6 cellular contexts compared by ENCODE assay signal in genomic region chr19:10112037-10112751, GRCh38. TPM values are rescaled to one million over a fixed set of nuclear protein-coding genes. Genes with fewer than 3 reads are reported as not detected.
A peak's percentile ranks its signal among the peaks of the same experiment; 100 is the strongest.
DNase-seq lines count a peak whose midpoint lies in the region; ATAC-seq and TF ChIP-seq lines count a peak whose summit lies in the region.

No MANE protein-coding gene starts in this region.

- H3K9me3 Mint-ChIP-seq in activated T-cell treated with anti-CD3 and anti-CD28 coated beads, Interleukin-2, amount 50 U/mL, for 24 hours, result no peaks in the 10 kb centered on the region

- no peaks in the 10 kb centered on the region for H3K27me3 Mint-ChIP-seq in activated T-cell treated with anti-CD3 and anti-CD28 coated beads, Interleukin-2, amount 50 U/mL, for 24 hours

- no peak for TF ChIP-seq CTCF in suprapubic skin (IDR thresholded peaks at IDR 0.05)

- no peaks in the 10 kb centered on the region for H3K9me3 ChIP-seq in suprapubic skin

- WGBS in suprapubic skin, result 52% methylated on average over 18 of the region's 23 CpGs

- ATAC-seq in HG03565 (IDR thresholded peaks at IDR 0.05; ENCODE audit: unreplicated experiment), result no peak

- H3K4me3 Mint-ChIP-seq in activated T-cell treated with anti-CD3 and anti-CD28 coated beads, Interleukin-2, amount 50 U/mL, for 24 hours, result peak overlapping the region; percentile 94

- H3K27ac Mint-ChIP-seq in activated T-cell treated with anti-CD3 and anti-CD28 coated beads, Interleukin-2, amount 50 U/mL, for 24 hours, result peak overlapping the region; percentile 97

- TF ChIP-seq POLR2A in suprapubic skin (IDR thresholded peaks at IDR 0.05), result no peak

- no peaks in the 10 kb centered on the region for H3K27me3 ChIP-seq in suprapubic skin

- peaks cover 81% of the 10 kb centered on the region for H3K4me1 Mint-ChIP-seq in activated T-cell treated with anti-CD3 and anti-CD28 coated beads, Interleukin-2, amount 50 U/mL, for 24 hours (ENCODE audit: low read depth)

- peaks cover 19% of the 10 kb centered on the region for H3K4me1 ChIP-seq in suprapubic skin

- no peak overlapping the region for H3K4me3 ChIP-seq in suprapubic skin

- peaks cover 77% of the 10 kb centered on the region for H3K36me3 ChIP-seq in suprapubic skin

- H3K36me3 Mint-ChIP-seq in activated T-cell treated with anti-CD3 and anti-CD28 coated beads, Interleukin-2, amount 50 U/mL, for 24 hours (ENCODE audit: low read depth), result peaks cover 95% of the 10 kb centered on the region

- DNase-seq in Kasumi-1 (lab: John Stamatoyannopoulos, UW) (peak; percentile 53 to 54), suprapubic skin (ENCODE audit: low spot score in 2 of 2) (no peak), NCI-H1048 (lab: John Stamatoyannopoulos, UW) (no peak)
- peak; percentile 79 for DNase-seq in activated T-cell treated with anti-CD3 and anti-CD28 coated beads, Interleukin-2, amount 50 U/mL, for 24 hours
- DNase-seq in stimulated activated CD4-positive, alpha-beta T cell treated with anti-CD3 and anti-CD28 coated beads, Interleukin-15, amount 100 ng/mL, for 24 hours, result peak; percentile 82

- no peak overlapping the region for H3K27ac ChIP-seq in suprapubic skin

- no peak for TF ChIP-seq EP300 in suprapubic skin (IDR thresholded peaks at IDR 0.05)

RNA-seq across cellular contexts. Expression of gene P2RY11, which starts 0.7 kb away (rescaled TPM):
- 10 to 100 TPM; 16.4 to 32.9 (median 19.9) TPM for total RNA-seq in suprapubic skin

RNA-seq across cellular contexts. Expression of gene PPAN, which starts 6.0 kb away (rescaled TPM):
- 10 to 100 TPM; 41.9 to 55.1 (median 46.8) TPM for total RNA-seq in suprapubic skin

RNA-seq across cellular contexts. Expression of gene EIF3G, which starts 7.5 kb away (rescaled TPM):
- 100 to 1,000 TPM; 211 to 315 (median 225) TPM for total RNA-seq in suprapubic skin

RNA-seq across cellular contexts. Expression of gene ANGPTL6, which starts 9.7 kb away (rescaled TPM):
- total RNA-seq in suprapubic skin, result 1 to 10 TPM in 1 of 4 donors, under 1 TPM in 2, not detected in 1; 0.38 to 1.1 (median 0.42) TPM

RNA-seq across cellular contexts. Expression of gene SHFL, which starts 26.1 kb away (rescaled TPM):
- total RNA-seq in suprapubic skin, result 10 to 100 TPM; 11.8 to 26.7 (median 22.3) TPM

Comparison
In these comparisons a context has a peak if more than half of its experiments do, and no peak if none do; other contexts are left out.
1. DNase-seq: peak in Kasumi-1 (2 of 2), activated T-cell treated with anti-CD3 and anti-CD28 coated beads, Interleukin-2, amount 50 U/mL, for 24 hours (single experiment) and stimulated activated CD4-positive, alpha-beta T cell treated with anti-CD3 and anti-CD28 coated beads, Interleukin-15, amount 100 ng/mL, for 24 hours (single experiment); none in suprapubic skin (0 of 2) and NCI-H1048 (single experiment).